7 cellular contexts compared by ENCODE assay signal in genomic region chr5:62520812-62521211, GRCh38. TPM values are rescaled to one million over a fixed set of nuclear protein-coding genes. Genes with fewer than 3 reads are reported as not detected.
DNase-seq lines count a peak whose midpoint lies in the region; ATAC-seq, FAIRE-seq and TF ChIP-seq lines count a peak whose summit lies in the region.
"Not testable (repeated sequence)": the region's sequence is repeated elsewhere in the genome, so short reads cannot be mapped to it uniquely, and the experiment has no call there.

No MANE protein-coding gene starts in this region.

- H3K36me3 ChIP-seq in HEK293 (ENCODE audit: control insufficient read depth in 2 of 2, insufficient read depth in 1 of 2, low read length in 2 of 2); Karpas-422 (ENCODE audit: insufficient read depth, low read length); MM.1S (replicated peaks; ENCODE audit: insufficient read depth, low read length): not testable (repeated sequence)
- peaks cover 69% of the 10 kb centered on the region; the same call in 2 of the 3 replicates for H3K36me3 ChIP-seq in K562 (ENCODE audit: control insufficient read depth, insufficient read depth, low read length)

- peak overlapping the region; percentile 67 for H3K27ac Mint-ChIP-seq in memory B cell
- H3K27ac Mint-ChIP-seq in stimulated activated naive B cell treated with anti-CD40 and anti-IgM and Interleukin-4, amounts not matched to agents 10 μg/mL and 1 μg/mL and 100 μg/mL, for 72 hours = peak overlapping the region; percentile 31

- not testable (repeated sequence) for H3K4me3 Mint-ChIP-seq in memory B cell; stimulated activated naive B cell treated with anti-CD40 and anti-IgM and Interleukin-4, amounts not matched to agents 10 μg/mL and 1 μg/mL and 100 μg/mL, for 72 hours

- TF ChIP-seq EP300 in K562 (IDR thresholded peaks at IDR 0.05; ENCODE audit: low read length) = not testable (repeated sequence)

- in situ Hi-C loops in K562 (cut with MboI) = not testable (repeated sequence)

- not testable (repeated sequence) for H3F3A ChIP-seq in MM.1S (ENCODE audit: insufficient read depth, low read length)

- not testable (repeated sequence) for H2AFZ ChIP-seq in Karpas-422 (ENCODE audit: low read length); MM.1S (ENCODE audit: low read length); K562 (ENCODE audit: low read depth, low read length)

- H3K9me2 ChIP-seq in Karpas-422 (replicated peaks; ENCODE audit: insufficient read depth, low read length); MM.1S (replicated peaks; ENCODE audit: insufficient read depth, low read length): not testable (repeated sequence)

- DNase-seq in Karpas-422; MM.1S; K562 (ENCODE audit: extremely low read depth in 1 of 4, low spot score in 3 of 4); memory B cell (ENCODE audit: low spot score in 2 of 2); stimulated activated naive B cell treated with anti-CD40 and anti-IgM and Interleukin-4, amounts not matched to agents 10 μg/mL and 1 μg/mL and 100 μg/mL, for 72 hours: not testable (repeated sequence)

- H4K20me1 ChIP-seq in Karpas-422 (ENCODE audit: insufficient read depth, low read depth, low read length); MM.1S (ENCODE audit: insufficient read depth, low read length); K562 (replicated peaks; ENCODE audit: control insufficient read depth, insufficient read depth, low read length): not testable (repeated sequence)

- intact Hi-C loops in K562 (cut with micrococcal nuclease) = not testable (repeated sequence)

- not testable (repeated sequence) for TF ChIP-seq CTCF in HEK293 (tag by site-specific recombination; IDR thresholded peaks at IDR 0.05); MM.1S (IDR thresholded peaks at IDR 0.05; ENCODE audit: low read length); K562 (IDR thresholded peaks at IDR 0.05 in 2 of 3, conservative IDR thresholded peaks at IDR 0.05 in 1 of 3; ENCODE audit: insufficient read depth in 2 of 3, low read depth in 1 of 3, low read length in 3 of 3)

- peaks cover 36% of the 10 kb centered on the region for H3K36me3 Mint-ChIP-seq in memory B cell
- peaks cover 38 to 46% of the 10 kb centered on the region in 2 donors for H3K36me3 Mint-ChIP-seq in stimulated activated naive B cell treated with anti-CD40 and anti-IgM and Interleukin-4, amounts not matched to agents 10 μg/mL and 1 μg/mL and 100 μg/mL, for 72 hours

- not testable (repeated sequence) for TF ChIP-seq RAD21 in K562 (CRISPR knock-in tag; conservative IDR thresholded peaks at IDR 0.05 in 1 of 2, IDR thresholded peaks at IDR 0.05 in 1 of 2)

- H3K9me3 ChIP-seq in HEK293 (ENCODE audit: control insufficient read depth, insufficient read depth, low read depth, low read length); Karpas-422 (ENCODE audit: low read length); MM.1S (replicated peaks; ENCODE audit: insufficient read depth, low read length); K562 (replicated peaks; ENCODE audit: control insufficient read depth, insufficient read depth, low read depth, low read length): not testable (repeated sequence)

- H3K9me1 ChIP-seq in K562 (ENCODE audit: control insufficient read depth, insufficient read depth, low read length) = not testable (repeated sequence)

- BruUV-seq in K562 (replicated peaks; lab: Mats Ljungman, UMichigan) = not testable (repeated sequence)

- H3K27me3 ChIP-seq in Karpas-422 (ENCODE audit: low read length); MM.1S (replicated peaks; ENCODE audit: insufficient read depth, low read length); K562 (ENCODE audit: control insufficient read depth in 2 of 2, insufficient read depth in 2 of 2, low read length in 2 of 2): not testable (repeated sequence)

- not testable (repeated sequence) for H3K4me1 Mint-ChIP-seq in memory B cell
- peaks cover 17 to 20% of the 10 kb centered on the region in 2 donors for H3K4me1 Mint-ChIP-seq in stimulated activated naive B cell treated with anti-CD40 and anti-IgM and Interleukin-4, amounts not matched to agents 10 μg/mL and 1 μg/mL and 100 μg/mL, for 72 hours

- not testable (repeated sequence) for FAIRE-seq in K562 (lab: Jason Lieb, UNC)

- 100% methylated on average over 1 of the region's 1 CpG for WGBS in K562 (ENCODE audit: insufficient coverage, low coverage, missing lambda C conversion rate)

- peak overlapping the region; percentile 6 for H3K4me2 ChIP-seq in Karpas-422 (ENCODE audit: low read depth, low read length, poor library complexity, severe bottlenecking)
- H3K4me2 ChIP-seq in MM.1S (ENCODE audit: low read depth, low read length); K562 (ENCODE audit: insufficient read depth, low read length): not testable (repeated sequence)

- H3K27ac ChIP-seq in HEK293 (ENCODE audit: extremely low read depth, low read depth, low read length); Karpas-422 (ENCODE audit: low read length); K562 (ENCODE audit: extremely low read depth, low read depth, low read length): not testable (repeated sequence)
- peak overlapping the region; percentile 5; the same call in 1 of the 2 replicates for H3K27ac ChIP-seq in MM.1S (ENCODE audit: low read length)

- H3K4me1 ChIP-seq in HEK293 (ENCODE audit: control insufficient read depth, insufficient read depth, low read length); K562 (replicated peaks in 1 of 2; ENCODE audit: control insufficient read depth in 2 of 2, insufficient read depth in 2 of 2, low read length in 2 of 2): not testable (repeated sequence)
- H3K4me1 ChIP-seq in Karpas-422 (ENCODE audit: low read length) (peaks cover 12% of the 10 kb centered on the region), MM.1S (ENCODE audit: low read length) (peaks cover 17% of the 10 kb centered on the region)

- H3K79me2 ChIP-seq in Karpas-422 (ENCODE audit: low read length) = peaks cover 42% of the 10 kb centered on the region
- not testable (repeated sequence) for H3K79me2 ChIP-seq in MM.1S (ENCODE audit: low read length); K562 (ENCODE audit: control insufficient read depth, insufficient read depth, low read length)

- peak; percentile 11 for ATAC-seq in GM18868 (IDR thresholded peaks at IDR 0.05; ENCODE audit: unreplicated experiment)
- ATAC-seq in K562 = 0 out of 3 replicates have a peak, but pooled peaks have one; percentile 41
- ATAC-seq in memory B cell (ENCODE audit: low read depth); stimulated activated naive B cell treated with anti-CD40 and anti-IgM and Interleukin-4, amounts not matched to agents 10 μg/mL and 1 μg/mL and 100 μg/mL, for 72 hours (replicated peaks): not testable (repeated sequence)

- CTCF ChIA-PET in HEK293 (lab: Yijun Ruan, JAX); K562 (lab: Yijun Ruan, JAX; ENCODE audit: low intra/inter-chr PET ratio): not testable (repeated sequence)

- TF ChIP-seq POLR2A in K562 (conservative IDR thresholded peaks at IDR 0.05) = not testable (repeated sequence)

- H3K9ac ChIP-seq in Karpas-422 (ENCODE audit: low read length); MM.1S (ENCODE audit: low read length); K562 (ENCODE audit: insufficient read depth in 1 of 2, low read depth in 2 of 2, low read length in 2 of 2): not testable (repeated sequence)

- not testable (repeated sequence) for H3K9me3 Mint-ChIP-seq in memory B cell; stimulated activated naive B cell treated with anti-CD40 and anti-IgM and Interleukin-4, amounts not matched to agents 10 μg/mL and 1 μg/mL and 100 μg/mL, for 72 hours

- not testable (repeated sequence) for H3K4me3 ChIP-seq in HEK293 (ENCODE audit: low read depth, low read length); Karpas-422 (ENCODE audit: low read length); MM.1S (ENCODE audit: low read length); K562

- POLR2A ChIA-PET in HEK293 (lab: Yijun Ruan, JAX); K562 (lab: Yijun Ruan, JAX): not testable (repeated sequence)

- H3K27me3 Mint-ChIP-seq in memory B cell; stimulated activated naive B cell treated with anti-CD40 and anti-IgM and Interleukin-4, amounts not matched to agents 10 μg/mL and 1 μg/mL and 100 μg/mL, for 72 hours: not testable (repeated sequence)

TF ChIP-seq in HEK293, 187 proteins besides CTCF, POLR2A, EP300 and RAD21 (continues in another document):
- TF ChIP-seq ZNF184 (tag by site-specific recombination; IDR thresholded peaks at IDR 0.05) = peak; percentile 85

RNA-seq across cellular contexts. Expression of gene LRRC70, which starts 57.8 kb away (rescaled TPM):
- total RNA-seq in Karpas-422 (2014; rRNA removed; shearing (Covaris generic); ENCODE audit: low replicate concordance) = 2.7 and 6.5 TPM in 2 replicates
- total RNA-seq in K562 (2011; cell fraction: chromatin; rRNA removed; ENCODE audit: low replicate concordance) = 5.8 and 23.2 TPM in 2 replicates
- 2.5 and 4.6 TPM in 2 replicates for total RNA-seq in K562 (2011; cell fraction: nucleolus; rRNA removed)
- total RNA-seq in K562 (2011; cell fraction: nucleoplasm; rRNA removed) = 10.0 and 24.3 TPM in 2 replicates
- 0.69 and 0.86 TPM in 2 replicates for total RNA-seq in K562 (2014; rRNA removed)
- total RNA-seq in K562 (2014; rRNA removed; fragmentation: Illumina TruSeq; extraction: Trizol) = 1.5 and 2.1 TPM in 2 replicates
- total RNA-seq in K562 (2015; rRNA removed; fragmentation: Illumina TruSeq; extraction: Trizol) = 1.4 TPM in 2 replicates
- 0.73 and 0.83 TPM in 2 replicates for total RNA-seq in K562 (2021)
- polyA plus RNA-seq in K562 (2011; rRNA removed) = 0.99 and 1.4 TPM in 2 replicates
- polyA plus RNA-seq in K562 (2011; cell fraction: cytosol; rRNA removed) = 0.06 and 0.38 TPM in 2 replicates
- 1.1 and 2.6 TPM in 2 replicates for polyA plus RNA-seq in K562 (2011; cell fraction: nucleus; rRNA removed)
- 0.09 and 0.61 TPM in 2 replicates for polyA plus RNA-seq in K562 (2012)
- 0.31 and 0.40 TPM in 2 replicates for polyA plus RNA-seq in K562 (2014; fragmentation: Illumina TruSeq; extraction: Trizol)
- polyA plus RNA-seq in K562 (2014; fragmentation: Nextera tagmentation; extraction: Ambion mirVana) = under 1 TPM; 0.21 to 0.22 TPM
- polyA plus RNA-seq in K562 (2014; rRNA removed) = 0.24 and 0.53 TPM in 2 replicates
- 9.4 and 11.8 TPM in 2 replicates for polyA minus RNA-seq in K562 (2011; rRNA and poly(A)+ RNA removed)
- polyA minus RNA-seq in K562 (2011; cell fraction: cytosol; rRNA and poly(A)+ RNA removed) = 0.76 TPM in 1 of 2 replicates, not detected in the other
- 7.0 and 10.7 TPM in 2 replicates for polyA minus RNA-seq in K562 (2011; cell fraction: nucleus; rRNA and poly(A)+ RNA removed)
